In genomic region chr6:133047706-133048105, GRCh38 we compare ENCODE assay signal across 24 cellular contexts.
DNase-seq lines count a peak whose midpoint lies in the region; ATAC-seq and TF ChIP-seq lines count a peak whose summit lies in the region.
"Had no signal": no experiment of that assay in that cellular context is flagged by ENCODE, and none has a peak within 500 bp of the region (broad histone marks: within the 10 kb centered on the region; RNA-seq: fewer than 3 reads in every experiment).

No MANE protein-coding gene starts in this region.

- H3K27me3 Mint-ChIP-seq in nephron progenitor cell (ENCODE audit: low read depth, poor library complexity) = no peaks in the 10 kb centered on the region
- H3K27me3 Mint-ChIP-seq: CD4-positive, alpha-beta T cell; CD8-positive, alpha-beta memory T cell had no signal

- H3K36me3 ChIP-seq in right atrium auricular region = no peaks in the 10 kb centered on the region
- no peaks in the 10 kb centered on the region for H3K36me3 ChIP-seq in heart left ventricle
- H3K36me3 ChIP-seq in psoas muscle (ENCODE audit: insufficient read depth in 1 of 2, low read depth in 1 of 2) = no peaks in the 10 kb centered on the region
- no peaks in the 10 kb centered on the region for H3K36me3 ChIP-seq in brain microvascular endothelial cell (replicated peaks)
- H3K36me3 ChIP-seq: BE2C; BLaER1 treated with 17β-estradiol and CSF1 and Interleukin-3, amounts not matched to agents 10 nM and 100 nM; HAP-1 had no signal

- H3K4me1 ChIP-seq in right atrium auricular region = no peaks in the 10 kb centered on the region
- H3K4me1 ChIP-seq in heart left ventricle = peaks cover 0 to 20% (median 0%) of the 10 kb centered on the region in 12 donors
- peaks cover 14% of the 10 kb centered on the region for H3K4me1 ChIP-seq in psoas muscle
- H3K4me1 ChIP-seq: A549; BLaER1 treated with 17β-estradiol and CSF1 and Interleukin-3, amounts not matched to agents 10 nM and 100 nM; HAP-1 had no signal

- H3K27ac ChIP-seq in right atrium auricular region = peak overlapping the region; percentile 22 to 75
- peak overlapping the region in 4 of 12 donors; percentile 19 to 36 (median 28) for H3K27ac ChIP-seq in heart left ventricle
- H3K27ac ChIP-seq in psoas muscle = peak overlapping the region; percentile 63
- no peak overlapping the region for H3K27ac ChIP-seq in brain microvascular endothelial cell
- H3K27ac ChIP-seq: A549; BLaER1 treated with 17β-estradiol and CSF1 and Interleukin-3, amounts not matched to agents 10 nM and 100 nM had no signal

- no peaks in the 10 kb centered on the region for H3K9me3 ChIP-seq in right atrium auricular region
- no peaks in the 10 kb centered on the region for H3K9me3 ChIP-seq in heart left ventricle
- no peaks in the 10 kb centered on the region for H3K9me3 ChIP-seq in psoas muscle
- H3K9me3 ChIP-seq: A549; BE2C; BLaER1 treated with 17β-estradiol and CSF1 and Interleukin-3, amounts not matched to agents 10 nM and 100 nM; HAP-1 had no signal

- H3K9me3 Mint-ChIP-seq in nephron progenitor cell = no peaks in the 10 kb centered on the region
- H3K9me3 Mint-ChIP-seq: CD14-positive monocyte; CD8-positive, alpha-beta memory T cell had no signal

- H3K27me3 ChIP-seq in right atrium auricular region = no peaks in the 10 kb centered on the region
- H3K27me3 ChIP-seq in heart left ventricle = no peaks in the 10 kb centered on the region
- no peaks in the 10 kb centered on the region for H3K27me3 ChIP-seq in psoas muscle (ENCODE audit: insufficient read depth in 3 of 3, low read length in 2 of 3)
- H3K27me3 ChIP-seq in brain microvascular endothelial cell (replicated peaks) = no peaks in the 10 kb centered on the region
- H3K27me3 ChIP-seq: BE2C; BLaER1 treated with 17β-estradiol and CSF1 and Interleukin-3, amounts not matched to agents 10 nM and 100 nM had no signal

- DNase-seq in right atrium auricular region (ENCODE audit: low spot score) (no peak), heart left ventricle (no peak), NCI-H524 treated with DMSO at 0.1 percent for 48 hours (lab: John Stamatoyannopoulos, UW) (peak; percentile 30), psoas muscle (no peak), nephron progenitor cell (no peak), brain microvascular endothelial cell (no peak)
- DNase-seq: 8988T; ACHN; AML-193; BE2C; CD4-positive, alpha-beta T cell; CD8-positive, alpha-beta memory T cell; DMS 273 treated with DMSO at 0.1 percent for 48 hours; DMS79; EL; GDM1; GOT3; HFFc6 had no signal

- no peak overlapping the region for H3K4me3 Mint-ChIP-seq in nephron progenitor cell
- H3K4me3 Mint-ChIP-seq: CD14-positive monocyte; CD4-positive, alpha-beta T cell; CD8-positive, alpha-beta memory T cell; HFFc6 had no signal

- peaks cover 10% of the 10 kb centered on the region for H3K4me1 Mint-ChIP-seq in nephron progenitor cell
- H3K4me1 Mint-ChIP-seq: CD14-positive monocyte; CD8-positive, alpha-beta memory T cell had no signal

- intact Hi-C loops in heart left ventricle (cut with DNase I) (loop anchor here in 1 of 10 donors (5.0 kb wide), 1 partner anchor 80 kb away; no protein-coding TSS in a partner anchor), psoas muscle (cut with DNase I) (no loop called here)

- TF ChIP-seq POLR2A in heart left ventricle (IDR thresholded peaks at IDR 0.05) = no peak

- H3K4me3 ChIP-seq in right atrium auricular region (no peak overlapping the region), heart left ventricle (no peak overlapping the region), psoas muscle (no peak overlapping the region), brain microvascular endothelial cell (ENCODE audit: low read depth, low read length) (no peak overlapping the region)
- H3K4me3 ChIP-seq: A549; BLaER1 treated with 17β-estradiol and CSF1 and Interleukin-3, amounts not matched to agents 10 nM and 100 nM; GM12878; HAP-1 had no signal

- WGBS in heart left ventricle, 4 donors = 68 to 85% (median 77%) methylated on average over 1 of the region's 1 CpG
- 88 to 100% (median 90%) methylated on average over 1 of the region's 1 CpG for WGBS in psoas muscle, 3 donors

- no peaks in the 10 kb centered on the region for H3K36me3 Mint-ChIP-seq in nephron progenitor cell (ENCODE audit: low read depth)
- H3K36me3 Mint-ChIP-seq: CD14-positive monocyte; CD8-positive, alpha-beta memory T cell had no signal

- ATAC-seq in heart left ventricle = no peak
- no peak for ATAC-seq in psoas muscle
- no peak for ATAC-seq in HG02870 (IDR thresholded peaks at IDR 0.05; ENCODE audit: unreplicated experiment)
- ATAC-seq: A549, GM12878 had no signal

- no peak overlapping the region for H3K27ac Mint-ChIP-seq in nephron progenitor cell
- H3K27ac Mint-ChIP-seq: CD14-positive monocyte; CD4-positive, alpha-beta T cell; CD8-positive, alpha-beta memory T cell; HFFc6 had no signal

- in situ Hi-C loops in brain microvascular endothelial cell (cut with HindIII; ENCODE audit: low pct_ligation_motif_present, low sequenced_read_pairs) = no loop called here

- TF ChIP-seq CTCF in right atrium auricular region (IDR thresholded peaks at IDR 0.05) = no peak
- no peak for TF ChIP-seq CTCF in heart left ventricle (IDR thresholded peaks at IDR 0.05)
- TF ChIP-seq CTCF in psoas muscle (IDR thresholded peaks at IDR 0.05) = no peak
- TF ChIP-seq CTCF in nephron progenitor cell (IDR thresholded peaks at IDR 0.05) = no peak
- no peak for TF ChIP-seq CTCF in brain microvascular endothelial cell (IDR thresholded peaks at IDR 0.05; ENCODE audit: low read depth, low read length, missing control alignments)
